Comparison of ENCODE assay signal across 1 cellular context in the genomic region with DNA sequence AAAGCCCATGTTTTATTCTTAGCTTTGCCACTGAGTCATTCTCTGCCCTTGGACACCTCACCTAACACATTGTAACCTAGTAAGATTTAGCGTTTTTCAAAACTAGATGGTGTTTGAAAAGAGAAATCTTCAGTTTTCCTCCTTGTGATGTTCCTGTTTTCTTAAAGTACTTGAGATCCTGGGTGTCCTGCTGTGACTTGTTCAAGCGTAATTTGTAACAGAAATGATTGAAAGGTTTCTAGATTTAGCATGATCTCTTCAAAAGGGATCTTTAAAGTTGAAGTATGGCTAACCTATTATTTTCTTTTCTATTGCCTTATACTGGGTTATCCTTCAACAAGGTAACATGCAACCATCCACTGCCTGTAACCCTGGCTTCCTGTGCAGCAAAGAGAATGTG.
TF ChIP-seq lines count a peak whose summit lies in the region.

No MANE protein-coding gene starts in this region.

TF ChIP-seq in WTC11, 78 proteins besides CTCF, POLR2A, EP300 and RAD21 (continued from another document):
- TF ChIP-seq, protein P1, sequence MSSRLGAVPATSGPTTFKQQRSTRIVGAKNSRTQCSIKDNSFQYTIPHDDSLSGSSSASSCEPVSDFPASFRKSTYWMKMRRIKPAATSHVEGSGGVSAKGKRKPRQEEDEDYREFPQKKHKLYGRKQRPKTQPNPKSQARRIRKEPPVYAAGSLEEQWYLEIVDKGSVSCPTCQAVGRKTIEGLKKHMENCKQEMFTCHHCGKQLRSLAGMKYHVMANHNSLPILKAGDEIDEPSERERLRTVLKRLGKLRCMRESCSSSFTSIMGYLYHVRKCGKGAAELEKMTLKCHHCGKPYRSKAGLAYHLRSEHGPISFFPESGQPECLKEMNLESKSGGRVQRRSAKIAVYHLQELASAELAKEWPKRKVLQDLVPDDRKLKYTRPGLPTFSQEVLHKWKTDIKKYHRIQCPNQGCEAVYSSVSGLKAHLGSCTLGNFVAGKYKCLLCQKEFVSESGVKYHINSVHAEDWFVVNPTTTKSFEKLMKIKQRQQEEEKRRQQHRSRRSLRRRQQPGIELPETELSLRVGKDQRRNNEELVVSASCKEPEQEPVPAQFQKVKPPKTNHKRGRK (CRISPR knock-in tag; IDR thresholded peaks at IDR 0.05; ENCODE audit: borderline replicate concordance) = no peak
- TF ChIP-seq NFATC4 (CRISPR knock-in tag; IDR thresholded peaks at IDR 0.05) (no peak), SOX15 (CRISPR knock-in tag; IDR thresholded peaks at IDR 0.05) (no peak), JUN (CRISPR knock-in tag; IDR thresholded peaks at IDR 0.05) (no peak)
- TF ChIP-seq, protein P2, sequence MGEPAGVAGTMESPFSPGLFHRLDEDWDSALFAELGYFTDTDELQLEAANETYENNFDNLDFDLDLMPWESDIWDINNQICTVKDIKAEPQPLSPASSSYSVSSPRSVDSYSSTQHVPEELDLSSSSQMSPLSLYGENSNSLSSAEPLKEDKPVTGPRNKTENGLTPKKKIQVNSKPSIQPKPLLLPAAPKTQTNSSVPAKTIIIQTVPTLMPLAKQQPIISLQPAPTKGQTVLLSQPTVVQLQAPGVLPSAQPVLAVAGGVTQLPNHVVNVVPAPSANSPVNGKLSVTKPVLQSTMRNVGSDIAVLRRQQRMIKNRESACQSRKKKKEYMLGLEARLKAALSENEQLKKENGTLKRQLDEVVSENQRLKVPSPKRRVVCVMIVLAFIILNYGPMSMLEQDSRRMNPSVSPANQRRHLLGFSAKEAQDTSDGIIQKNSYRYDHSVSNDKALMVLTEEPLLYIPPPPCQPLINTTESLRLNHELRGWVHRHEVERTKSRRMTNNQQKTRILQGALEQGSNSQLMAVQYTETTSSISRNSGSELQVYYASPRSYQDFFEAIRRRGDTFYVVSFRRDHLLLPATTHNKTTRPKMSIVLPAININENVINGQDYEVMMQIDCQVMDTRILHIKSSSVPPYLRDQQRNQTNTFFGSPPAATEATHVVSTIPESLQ (CRISPR knock-in tag; IDR thresholded peaks at IDR 0.05) = no peak
- TF ChIP-seq, protein P3, sequence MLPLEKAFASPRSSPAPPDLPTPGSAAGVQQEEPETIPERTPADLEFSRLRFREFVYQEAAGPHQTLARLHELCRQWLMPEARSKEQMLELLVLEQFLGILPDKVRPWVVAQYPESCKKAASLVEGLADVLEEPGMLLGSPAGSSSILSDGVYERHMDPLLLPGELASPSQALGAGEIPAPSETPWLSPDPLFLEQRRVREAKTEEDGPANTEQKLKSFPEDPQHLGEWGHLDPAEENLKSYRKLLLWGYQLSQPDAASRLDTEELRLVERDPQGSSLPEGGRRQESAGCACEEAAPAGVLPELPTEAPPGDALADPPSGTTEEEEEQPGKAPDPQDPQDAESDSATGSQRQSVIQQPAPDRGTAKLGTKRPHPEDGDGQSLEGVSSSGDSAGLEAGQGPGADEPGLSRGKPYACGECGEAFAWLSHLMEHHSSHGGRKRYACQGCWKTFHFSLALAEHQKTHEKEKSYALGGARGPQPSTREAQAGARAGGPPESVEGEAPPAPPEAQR (CRISPR knock-in tag; IDR thresholded peaks at IDR 0.05) = no peak
TF ChIP-seq in WTC11: peak in this region for 0.
